ENCODE assay signal across 8 cellular contexts in genomic region chr15:71448688-71449114, GRCh38.
A peak's percentile ranks its signal among the peaks of the same experiment; 100 is the strongest.
DNase-seq lines count a peak whose midpoint lies in the region; ATAC-seq and TF ChIP-seq lines count a peak whose summit lies in the region.

No MANE protein-coding gene starts in this region.

- no peaks in the 10 kb centered on the region for H3K36me3 Mint-ChIP-seq in Calu3 (ENCODE audit: insufficient read depth, unreplicated experiment)
- H3K36me3 Mint-ChIP-seq in stimulated activated effector memory CD8-positive, alpha-beta T cell treated with anti-CD3 and anti-CD28 coated beads, Interleukin-12 subunit alpha, Interleukin-12 subunit beta, amount 100 ng/mL, for 72 hours: no peaks in the 10 kb centered on the region

- peak; percentile 73 for TF ChIP-seq CTCF in Calu3 (IDR thresholded peaks at IDR 0.05; ENCODE audit: unreplicated experiment)
- TF ChIP-seq CTCF in IMR-90 (conservative IDR thresholded peaks at IDR 0.05; ENCODE audit: low read depth, low read length): peak; percentile 93

- H2BK5ac ChIP-seq in IMR-90 (ENCODE audit: low read depth, low read length, poor library complexity, severe bottlenecking): no peak overlapping the region

- H4K91ac ChIP-seq in IMR-90 (ENCODE audit: insufficient read depth, low read depth, low read length): no peak overlapping the region

- peaks cover 17% of the 10 kb centered on the region; the same call in 1 of the 2 replicates for H4K20me1 ChIP-seq in IMR-90 (ENCODE audit: insufficient read depth, low read length)

- H3K9me1 ChIP-seq in IMR-90 (ENCODE audit: insufficient read depth, low read length): peaks cover 10% of the 10 kb centered on the region

- no peak overlapping the region for H4K5ac ChIP-seq in IMR-90 (ENCODE audit: low read depth, low read length)

- no peak overlapping the region for H2AK5ac ChIP-seq in IMR-90 (ENCODE audit: low read depth, low read length)

- no peaks in the 10 kb centered on the region for H3K9me3 Mint-ChIP-seq in Calu3 (ENCODE audit: low read depth, unreplicated experiment)
- no peaks in the 10 kb centered on the region for H3K9me3 Mint-ChIP-seq in stimulated activated effector memory CD8-positive, alpha-beta T cell treated with anti-CD3 and anti-CD28 coated beads, Interleukin-12 subunit alpha, Interleukin-12 subunit beta, amount 100 ng/mL, for 72 hours

- in situ Hi-C loops in IMR-90 (cut with MboI; ENCODE audit: low sequenced_read_pairs): loop anchor here (5.0 kb wide), 2 partner anchors 284 to 359 kb away; no protein-coding TSS in a partner anchor

- H2BK20ac ChIP-seq in IMR-90 (ENCODE audit: low read depth, low read length): no peak overlapping the region

- no peak for TF ChIP-seq POLR2A in IMR-90 (IDR thresholded peaks at IDR 0.05; ENCODE audit: low read depth, low read length)

- no peak overlapping the region for H3K27ac Mint-ChIP-seq in Calu3 (ENCODE audit: unreplicated experiment)
- H3K27ac Mint-ChIP-seq in stimulated activated effector memory CD8-positive, alpha-beta T cell treated with anti-CD3 and anti-CD28 coated beads, Interleukin-12 subunit alpha, Interleukin-12 subunit beta, amount 100 ng/mL, for 72 hours: no peak overlapping the region

- H3K27me3 ChIP-seq in IMR-90 (ENCODE audit: control insufficient read depth, insufficient read depth, low read length): no peaks in the 10 kb centered on the region

- H3K9ac ChIP-seq in IMR-90 (ENCODE audit: low read depth, low read length): no peak overlapping the region

- H3K79me1 ChIP-seq in IMR-90 (ENCODE audit: low read depth in 1 of 2, low read length in 2 of 2): peaks cover 6 to 14% of the 10 kb centered on the region in 2 experiments; a peak in 1 of 4 replicates

- no peak overlapping the region for H3K4me3 ChIP-seq in IMR-90 (ENCODE audit: insufficient read depth, low read depth, low read length)

- H3K56ac ChIP-seq in IMR-90 (ENCODE audit: extremely low read depth, insufficient read depth, low read length): no peak overlapping the region

- no peaks in the 10 kb centered on the region for H3K4me1 Mint-ChIP-seq in Calu3 (ENCODE audit: low read depth, unreplicated experiment)
- H3K4me1 Mint-ChIP-seq in stimulated activated effector memory CD8-positive, alpha-beta T cell treated with anti-CD3 and anti-CD28 coated beads, Interleukin-12 subunit alpha, Interleukin-12 subunit beta, amount 100 ng/mL, for 72 hours: no peaks in the 10 kb centered on the region

- H3K4me3 Mint-ChIP-seq in Calu3 (ENCODE audit: low read depth, unreplicated experiment): no peak overlapping the region
- no peak overlapping the region for H3K4me3 Mint-ChIP-seq in stimulated activated effector memory CD8-positive, alpha-beta T cell treated with anti-CD3 and anti-CD28 coated beads, Interleukin-12 subunit alpha, Interleukin-12 subunit beta, amount 100 ng/mL, for 72 hours

- WGBS in IMR-90 (ENCODE audit: extremely low coverage in 2 of 2, insufficient read length in 1 of 2), 2 experiments: no CpG with 5 or more reads among the region's 2 CpGs

- no peak overlapping the region for H3K18ac ChIP-seq in IMR-90 (ENCODE audit: low read depth, low read length)

- H3K9me3 ChIP-seq in IMR-90 (ENCODE audit: control insufficient read depth, insufficient read depth, low read length): no peaks in the 10 kb centered on the region

- H3K4me1 ChIP-seq in IMR-90 (ENCODE audit: control insufficient read depth, insufficient read depth, low read length): peaks cover 13% of the 10 kb centered on the region

- H3K36me3 ChIP-seq in IMR-90 (ENCODE audit: control insufficient read depth, insufficient read depth, low read length): peaks cover 3% of the 10 kb centered on the region

- no peak overlapping the region for H3K14ac ChIP-seq in IMR-90 (replicated peaks; ENCODE audit: low read depth, low read length)

- TF ChIP-seq RAD21 in IMR-90 (IDR thresholded peaks at IDR 0.05; ENCODE audit: low read length): peak; percentile 88

- H2BK120ac ChIP-seq in IMR-90 (ENCODE audit: low read depth, low read length): no peak overlapping the region

- H3K27ac ChIP-seq in IMR-90 (ENCODE audit: insufficient read depth, low read length): no peak overlapping the region
- H3K27ac ChIP-seq in epithelial cell of prostate: peak overlapping the region; percentile 97

- CTCF ChIA-PET in Calu3 (lab: Charles Lee): no interaction called here
- CTCF ChIA-PET in IMR-90 (lab: Yijun Ruan, JAX): no interaction called here

- DNase-seq in Calu3 (peak; percentile 72), IMR-90 (peak; percentile 71), RKO (ENCODE audit: low spot score) (peak; percentile 48), epithelial cell of prostate (ENCODE audit: low read depth, low spot score) (no peak), myocyte (ENCODE audit: low read depth) (peak; percentile 82), OCI-M2 (lab: John Stamatoyannopoulos, UW; ENCODE audit: unreplicated experiment) (no peak)
- no peak for DNase-seq in stimulated activated effector memory CD8-positive, alpha-beta T cell treated with anti-CD3 and anti-CD28 coated beads, Interleukin-12 subunit alpha, Interleukin-12 subunit beta, amount 100 ng/mL, for 72 hours (ENCODE audit: low spot score in 2 of 2)

- H3K27me3 Mint-ChIP-seq in Calu3 (ENCODE audit: unreplicated experiment): no peaks in the 10 kb centered on the region

- intact Hi-C loops in Calu3 (cut with micrococcal nuclease; ENCODE audit: unreplicated experiment) (loop anchor here (1.0 to 10.0 kb wide), 5 partner anchors 84 to 706 kb away; no protein-coding TSS in a partner anchor), IMR-90 (cut with micrococcal nuclease) (loop anchor here (1.0 to 2.0 kb wide), 5 partner anchors 203 to 708 kb away; no protein-coding TSS in a partner anchor)

- H4K8ac ChIP-seq in IMR-90 (ENCODE audit: low read depth in 2 of 2, low read length in 2 of 2): peak overlapping the region in 1 of 2 experiments; percentile 39; a peak in 1 of 4 replicates

- BruUV-seq in Calu3 (replicated peaks; lab: Mats Ljungman, UMichigan) (no TSS peak), IMR-90 (replicated peaks; lab: Mats Ljungman, UMichigan) (no TSS peak)

- no peak overlapping the region for H3K4me2 ChIP-seq in IMR-90 (ENCODE audit: low read depth, low read length)

- H3K23ac ChIP-seq in IMR-90 (ENCODE audit: low read depth, low read length): no peak overlapping the region

- dilution Hi-C loops in IMR-90 (cut with HindIII; ENCODE audit: low sequenced_read_pairs, unreplicated experiment): no loop called here

- no peak overlapping the region for H3K4ac ChIP-seq in IMR-90 (ENCODE audit: low read depth, low read length)

- no peak overlapping the region for H2BK15ac ChIP-seq in IMR-90 (ENCODE audit: low read depth, low read length)

- peak; percentile 75 for ATAC-seq in IMR-90 (ENCODE audit: low read depth)
- ATAC-seq in stimulated activated effector memory CD8-positive, alpha-beta T cell treated with anti-CD3 and anti-CD28 coated beads, Interleukin-12 subunit alpha, Interleukin-12 subunit beta, amount 100 ng/mL, for 72 hours: no peak
- ATAC-seq in GM18502 (IDR thresholded peaks at IDR 0.05; ENCODE audit: poor library complexity, unreplicated experiment): no peak

- POLR2A ChIA-PET in IMR-90 (lab: Charles Lee; ENCODE audit: unreplicated experiment): no interaction called here

- H2AFZ ChIP-seq in IMR-90 (replicated peaks; ENCODE audit: low read length, poor library complexity): no peak overlapping the region

- no peak overlapping the region for H2AK9ac ChIP-seq in IMR-90 (replicated peaks; ENCODE audit: low read depth, low read length, poor library complexity)

TF ChIP-seq in IMR-90, 13 proteins besides CTCF, POLR2A, EP300 and RAD21:
- no peak for TF ChIP-seq FOS (IDR thresholded peaks at IDR 0.05; ENCODE audit: low read depth, low read length)
- TF ChIP-seq RCOR1 (IDR thresholded peaks at IDR 0.05; ENCODE audit: insufficient replicate concordance, low read length): no peak
- no peak for TF ChIP-seq NFE2L2 (IDR thresholded peaks at IDR 0.05; ENCODE audit: low read depth, low read length)
- peak; percentile 78 for TF ChIP-seq SMC3 (IDR thresholded peaks at IDR 0.05; ENCODE audit: low read depth, low read length)
- no peak for TF ChIP-seq RFX5 (IDR thresholded peaks at IDR 0.05; ENCODE audit: low read depth, low read length)
- TF ChIP-seq BHLHE40 (IDR thresholded peaks at IDR 0.05; ENCODE audit: low read depth, low read length): no peak
- TF ChIP-seq CEBPB (IDR thresholded peaks at IDR 0.05; ENCODE audit: low read depth, low read length): peak; percentile 23; the same call in 1 of the 2 replicates
- TF ChIP-seq MAFK (IDR thresholded peaks at IDR 0.05; ENCODE audit: low read depth, low read length): no peak

Comparison
In these comparisons a context has a peak if more than half of its experiments do, and no peak if none do; other contexts are left out.
1. DNase-seq: peak in Calu3 (single experiment), IMR-90 (single experiment), RKO (single experiment) and myocyte (single experiment); none in epithelial cell of prostate (single experiment), OCI-M2 (single experiment) and stimulated activated effector memory CD8-positive, alpha-beta T cell treated with anti-CD3 and anti-CD28 coated beads, Interleukin-12 subunit alpha, Interleukin-12 subunit beta, amount 100 ng/mL, for 72 hours (0 of 2).